Comparison of ENCODE assay signal across 10 cellular contexts in genomic region chr13:114259974-114260373, GRCh38. TPM values are rescaled to one million over a fixed set of nuclear protein-coding genes. Genes with fewer than 3 reads are reported as not detected.
DNase-seq lines count a peak whose midpoint lies in the region; ATAC-seq and TF ChIP-seq lines count a peak whose summit lies in the region.
"Had no signal": no experiment of that assay in that cellular context is flagged by ENCODE, and none has a peak within 500 bp of the region (broad histone marks: within the 10 kb centered on the region; RNA-seq: fewer than 3 reads in every experiment).

No MANE protein-coding gene starts in this region.

- peaks cover 73% of the 10 kb centered on the region for H3K36me3 Mint-ChIP-seq in activated CD4-positive, alpha-beta T cell treated with anti-CD3 and anti-CD28 coated beads for 36 hours (ENCODE audit: low read depth)
- H3K36me3 Mint-ChIP-seq in activated CD8-positive, alpha-beta memory T cell treated with anti-CD3 and anti-CD28 coated beads, Interleukin-2, amount 10 ng/mL, durations not matched to agents 7 days and 5 days: peaks cover 63% of the 10 kb centered on the region

- H3K27ac ChIP-seq in prostate gland (peak overlapping the region in 1 of 2 donors; percentile 6), aorta (ENCODE audit: low read depth in 1 of 2, low read length in 2 of 2) (no peak overlapping the region)
- H3K27ac ChIP-seq: gastroesophageal sphincter, HL-60 had no signal

- H3K9me3 Mint-ChIP-seq in activated CD4-positive, alpha-beta T cell treated with anti-CD3 and anti-CD28 coated beads for 36 hours (ENCODE audit: low read depth): no peaks in the 10 kb centered on the region
- no peaks in the 10 kb centered on the region for H3K9me3 Mint-ChIP-seq in activated CD8-positive, alpha-beta memory T cell treated with anti-CD3 and anti-CD28 coated beads, Interleukin-2, amount 10 ng/mL, durations not matched to agents 7 days and 5 days (ENCODE audit: low read depth)

- CTCF ChIA-PET in activated CD4-positive, alpha-beta T cell treated with anti-CD3 and anti-CD28 coated beads for 36 hours (lab: Charles Lee): no interaction called here
- CTCF ChIA-PET in activated CD8-positive, alpha-beta memory T cell treated with anti-CD3 and anti-CD28 coated beads, Interleukin-2, amount 10 ng/mL, durations not matched to agents 7 days and 5 days (lab: Charles Lee): interaction anchor here (0.5 kb wide), 1 partner anchor 11 kb away, joined by 4 read pairs; no protein-coding TSS in a partner anchor

- peaks cover 22% of the 10 kb centered on the region for H3K4me1 Mint-ChIP-seq in activated CD4-positive, alpha-beta T cell treated with anti-CD3 and anti-CD28 coated beads for 36 hours
- H3K4me1 Mint-ChIP-seq in activated CD8-positive, alpha-beta memory T cell treated with anti-CD3 and anti-CD28 coated beads, Interleukin-2, amount 10 ng/mL, durations not matched to agents 7 days and 5 days: peaks cover 34% of the 10 kb centered on the region

- no peak for TF ChIP-seq CTCF in prostate gland (IDR thresholded peaks at IDR 0.05)

- intact Hi-C loops in activated CD4-positive, alpha-beta T cell treated with anti-CD3 and anti-CD28 coated beads for 36 hours (cut with DNase I, micrococcal nuclease): loop anchor here in 1 of 2 experiments (2.0 kb wide), 1 partner anchor 15 kb away; no protein-coding TSS in a partner anchor
- intact Hi-C loops in prostate gland (cut with DNase I): no loop called here
- intact Hi-C loops in aorta (cut with DNase I): no loop called here

- H3K36me3 ChIP-seq in prostate gland (peaks cover 0 to 15% of the 10 kb centered on the region in 2 donors), aorta (ENCODE audit: control insufficient read depth in 1 of 2, insufficient read depth in 2 of 2, low read length in 1 of 2) (peaks cover 7 to 19% of the 10 kb centered on the region in 2 donors)

- no peaks in the 10 kb centered on the region for H3K9me3 ChIP-seq in prostate gland
- no peaks in the 10 kb centered on the region for H3K9me3 ChIP-seq in aorta (ENCODE audit: control insufficient read depth, low read length)
- H3K9me3 ChIP-seq: gastroesophageal sphincter had no signal

- no peak overlapping the region for H3K4me3 ChIP-seq in prostate gland
- H3K4me3 ChIP-seq in aorta (ENCODE audit: low read length in 2 of 2): no peak overlapping the region
- H3K4me3 ChIP-seq: gastroesophageal sphincter had no signal

- H3K27me3 ChIP-seq in prostate gland (replicated peaks; ENCODE audit: insufficient read depth) (no peaks in the 10 kb centered on the region), aorta (ENCODE audit: control insufficient read depth in 1 of 2, insufficient read depth in 2 of 2, low read length in 1 of 2) (no peaks in the 10 kb centered on the region)
- H3K27me3 ChIP-seq: gastroesophageal sphincter had no signal

- no peak for ATAC-seq in activated CD4-positive, alpha-beta T cell treated with anti-CD3 and anti-CD28 coated beads for 36 hours
- ATAC-seq in HG03280 (IDR thresholded peaks at IDR 0.05; ENCODE audit: unreplicated experiment) (peak; percentile 82), HG02623 (IDR thresholded peaks at IDR 0.05; ENCODE audit: unreplicated experiment) (no peak), aorta (ENCODE audit: low FRiP score) (no peak)
- ATAC-seq in activated CD8-positive, alpha-beta memory T cell treated with anti-CD3 and anti-CD28 coated beads, Interleukin-2, amount 10 ng/mL, durations not matched to agents 7 days and 5 days: no peak
- ATAC-seq: gastroesophageal sphincter had no signal

- H3K4me1 ChIP-seq in prostate gland (replicated peaks): no peaks in the 10 kb centered on the region
- no peaks in the 10 kb centered on the region for H3K4me1 ChIP-seq in aorta (ENCODE audit: control insufficient read depth in 1 of 2, insufficient read depth in 2 of 2, low read length in 2 of 2)
- H3K4me1 ChIP-seq: gastroesophageal sphincter had no signal

- TF ChIP-seq POLR2A in prostate gland (IDR thresholded peaks at IDR 0.05): no peak

- POLR2A ChIA-PET in activated CD4-positive, alpha-beta T cell treated with anti-CD3 and anti-CD28 coated beads for 36 hours (lab: Charles Lee): no interaction called here

- H3K27me3 Mint-ChIP-seq in activated CD4-positive, alpha-beta T cell treated with anti-CD3 and anti-CD28 coated beads for 36 hours: no peaks in the 10 kb centered on the region
- no peaks in the 10 kb centered on the region for H3K27me3 Mint-ChIP-seq in activated CD8-positive, alpha-beta memory T cell treated with anti-CD3 and anti-CD28 coated beads, Interleukin-2, amount 10 ng/mL, durations not matched to agents 7 days and 5 days

- no peak for DNase-seq in activated CD4-positive, alpha-beta T cell treated with anti-CD3 and anti-CD28 coated beads for 36 hours
- no peak for DNase-seq in activated CD4-positive, alpha-beta T cell treated with anti-CD3 and anti-CD28 coated beads, Interleukin-2, amount 50 U/mL, for 4 hours
- peak; percentile 62 for DNase-seq in NCI-H526 treated with DMSO at 0.1 percent for 48 hours (lab: John Stamatoyannopoulos, UW)
- peak; percentile 59 for DNase-seq in prostate gland (ENCODE audit: low spot score)
- DNase-seq in activated CD8-positive, alpha-beta memory T cell treated with anti-CD3 and anti-CD28 coated beads, Interleukin-2, amount 10 ng/mL, durations not matched to agents 7 days and 5 days: no peak
- no peak for DNase-seq in aorta

- H3K4me3 Mint-ChIP-seq in activated CD4-positive, alpha-beta T cell treated with anti-CD3 and anti-CD28 coated beads for 36 hours: no peak overlapping the region
- no peak overlapping the region for H3K4me3 Mint-ChIP-seq in activated CD8-positive, alpha-beta memory T cell treated with anti-CD3 and anti-CD28 coated beads, Interleukin-2, amount 10 ng/mL, durations not matched to agents 7 days and 5 days

- peak overlapping the region; percentile 24 for H3K27ac Mint-ChIP-seq in activated CD4-positive, alpha-beta T cell treated with anti-CD3 and anti-CD28 coated beads for 36 hours
- no peak overlapping the region for H3K27ac Mint-ChIP-seq in activated CD8-positive, alpha-beta memory T cell treated with anti-CD3 and anti-CD28 coated beads, Interleukin-2, amount 10 ng/mL, durations not matched to agents 7 days and 5 days

- WGBS in prostate gland: 45% methylated on average over 4 of the region's 4 CpGs
- WGBS in aorta, 2 donors: 74 to 80% methylated on average over 4 of the region's 4 CpGs

RNA-seq across cellular contexts. Expression of gene UPF3A, which starts 21.4 kb away (rescaled TPM):
- 10 to 100 TPM; 41.1 to 43.3 TPM for total RNA-seq in activated CD4-positive, alpha-beta T cell treated with anti-CD3 and anti-CD28 coated beads for 36 hours
- total RNA-seq in prostate gland: 10 to 100 TPM; 30.6 to 62.9 TPM
- total RNA-seq in activated CD8-positive, alpha-beta memory T cell treated with anti-CD3 and anti-CD28 coated beads, Interleukin-2, amount 10 ng/mL, durations not matched to agents 7 days and 5 days: 10 to 100 TPM; 56.1 to 63.4 TPM
- 10 to 100 TPM; 40.5 to 62.2 TPM for total RNA-seq in aorta
- 100 to 1,000 TPM in 1 of 2 donors, 10 to 100 TPM in 1; 56.3 to 110 TPM for polyA plus RNA-seq in aorta

RNA-seq across cellular contexts. Expression of gene CDC16, which starts 25.3 kb away (rescaled TPM):
- 10 to 100 TPM; 83.5 to 90.8 TPM for total RNA-seq in activated CD4-positive, alpha-beta T cell treated with anti-CD3 and anti-CD28 coated beads for 36 hours
- total RNA-seq in prostate gland (10 to 100 TPM; 37.7 to 75.0 TPM), aorta (10 to 100 TPM; 47.5 to 65.2 TPM)
- 10 to 100 TPM; 73.5 to 81.5 TPM for total RNA-seq in activated CD8-positive, alpha-beta memory T cell treated with anti-CD3 and anti-CD28 coated beads, Interleukin-2, amount 10 ng/mL, durations not matched to agents 7 days and 5 days
- polyA plus RNA-seq in aorta: 10 to 100 TPM; 31.1 to 86.9 TPM

RNA-seq across cellular contexts. Expression of gene CHAMP1, which starts 54.3 kb away (rescaled TPM):
- total RNA-seq in activated CD4-positive, alpha-beta T cell treated with anti-CD3 and anti-CD28 coated beads for 36 hours: 10 to 100 TPM; 39.4 to 54.3 TPM
- total RNA-seq in prostate gland: 10 to 100 TPM; 23.0 to 56.3 TPM
- 10 to 100 TPM; 34.1 to 37.0 TPM for total RNA-seq in activated CD8-positive, alpha-beta memory T cell treated with anti-CD3 and anti-CD28 coated beads, Interleukin-2, amount 10 ng/mL, durations not matched to agents 7 days and 5 days
- total RNA-seq in aorta: 10 to 100 TPM; 15.5 to 16.4 TPM
- polyA plus RNA-seq in aorta: 1 to 10 TPM; 5.2 to 6.5 TPM

Comparison
In these comparisons a context has a peak if more than half of its experiments do, and no peak if none do; other contexts are left out.
1. DNase-seq: peak in NCI-H526 treated with DMSO at 0.1 percent for 48 hours (single experiment) and prostate gland (single experiment); none in activated CD4-positive, alpha-beta T cell treated with anti-CD3 and anti-CD28 coated beads for 36 hours (single experiment), activated CD4-positive, alpha-beta T cell treated with anti-CD3 and anti-CD28 coated beads, Interleukin-2, amount 50 U/mL, for 4 hours (0 of 2), activated CD8-positive, alpha-beta memory T cell treated with anti-CD3 and anti-CD28 coated beads, Interleukin-2, amount 10 ng/mL, durations not matched to agents 7 days and 5 days (single experiment) and aorta (0 of 2).